8 cellular contexts compared by ENCODE assay signal in genomic region chr15:38707802-38708671, GRCh38.
A peak's percentile ranks its signal among the peaks of the same experiment; 100 is the strongest.
DNase-seq lines count a peak whose midpoint lies in the region; ATAC-seq, FAIRE-seq and TF ChIP-seq lines count a peak whose summit lies in the region.

No MANE protein-coding gene starts in this region.

- DNase-seq in SIG-M5 treated with dmso at 0.1 percent for 504 hours (lab: John Stamatoyannopoulos, UW; ENCODE audit: unreplicated experiment) (peak; percentile 10), SIG-M5 (lab: John Stamatoyannopoulos, UW) (no peak), RPMI8226 (peak; percentile 45), dedifferentiated amniotic fluid mesenchymal stem cell (ENCODE audit: extremely low spot score) (peak; percentile 85), urothelium cell line (ENCODE audit: low spot score) (peak; percentile 65)

- H3K36me3 ChIP-seq in liver (ENCODE audit: control insufficient read depth in 4 of 4, insufficient read depth in 3 of 4, low read depth in 1 of 4, low read length in 3 of 4): no peaks in the 10 kb centered on the region

- TF ChIP-seq CTCF in liver (IDR thresholded peaks at IDR 0.05; ENCODE audit: low read depth, low read length, missing input control): peak; percentile 72

- no peak overlapping the region for H3K4me3 ChIP-seq in liver (ENCODE audit: low read depth in 1 of 3, low read length in 3 of 3)

- H3K27me3 ChIP-seq in liver (ENCODE audit: control insufficient read depth in 4 of 4, insufficient read depth in 4 of 4, low read length in 3 of 4): peaks cover 0 to 4% (median 2%) of the 10 kb centered on the region in 4 donors

- H3K4me1 ChIP-seq in liver (ENCODE audit: control insufficient read depth in 4 of 4, insufficient read depth in 4 of 4, low read length in 3 of 4): no peaks in the 10 kb centered on the region

- 46% methylated on average over 8 of the region's 8 CpGs for WGBS in liver

- FAIRE-seq in urothelium cell line (lab: Jason Lieb, UNC): no peak

- peak; percentile 85 to 88 for TF ChIP-seq RAD21 in liver (IDR thresholded peaks at IDR 0.05)

- H3K9me3 ChIP-seq in liver (ENCODE audit: control insufficient read depth in 4 of 4, low read length in 3 of 4): no peaks in the 10 kb centered on the region

- no peak overlapping the region for H3K27ac ChIP-seq in liver (ENCODE audit: low read depth in 1 of 2, low read length in 2 of 2)

- peak; percentile 75 for ATAC-seq in GM19467 (IDR thresholded peaks at IDR 0.05; ENCODE audit: unreplicated experiment)
- peak; percentile 82 for ATAC-seq in HG03571 (IDR thresholded peaks at IDR 0.05; ENCODE audit: unreplicated experiment)

- H3K9ac ChIP-seq in liver (ENCODE audit: low read depth in 1 of 2, low read length in 2 of 2): no peak overlapping the region

TF ChIP-seq in liver, 16 proteins besides CTCF, POLR2A, EP300 and RAD21:
- TF ChIP-seq HNF4A (conservative IDR thresholded peaks at IDR 0.05): no peak
- peak; percentile 25 for TF ChIP-seq FOXA1 (IDR thresholded peaks at IDR 0.05)
- TF ChIP-seq HNF4G (IDR thresholded peaks at IDR 0.05): no peak
TF ChIP-seq in liver: peak in this region for 1.
